22 cellular contexts compared by ENCODE assay signal in genomic region chr5:38524006-38524405, GRCh38. TPM values are rescaled to one million over a fixed set of nuclear protein-coding genes. Genes with fewer than 3 reads are reported as not detected.
"Had no signal": no experiment of that assay in that cellular context is flagged by ENCODE, and none has a peak within 500 bp of the region (broad histone marks: within the 10 kb centered on the region; RNA-seq: fewer than 3 reads in every experiment).

No MANE protein-coding gene starts in this region.

- H3K4me3 Mint-ChIP-seq: immature natural killer cell, mesothelial cell of epicardium, naive B cell had no signal

- DNase-seq: dermis blood vessel endothelial cell; dorsolateral prefrontal cortex; effector CD4-positive, alpha-beta T cell; effector memory CD4-positive, alpha-beta T cell; foreskin keratinocyte; heart left ventricle; hypothalamus; immature natural killer cell; islet precursor cell; kidney; kidney glomerular epithelial cell; left lung; left ventricle myocardium superior; lower lobe of right lung; mesenchymal stem cell; mucosa of descending colon; naive B cell had no signal

- ATAC-seq: foreskin keratinocyte, gastroesophageal sphincter, heart left ventricle, left lung, left ventricle myocardium superior, lower lobe of right lung, mucosa of descending colon had no signal

- H3K4me1 ChIP-seq: foreskin keratinocyte had no signal

- H3K27me3 ChIP-seq: dorsolateral prefrontal cortex, esophagus muscularis mucosa, gastroesophageal sphincter, heart left ventricle, hepatocyte, left lung had no signal

- H3K27ac ChIP-seq: coronary artery, esophagus muscularis mucosa, foreskin keratinocyte, gastroesophageal sphincter, heart left ventricle, hepatocyte, left lung, lower lobe of right lung had no signal

- H3K9me3 Mint-ChIP-seq: immature natural killer cell had no signal

- H3K4me1 Mint-ChIP-seq: immature natural killer cell had no signal

- H3K36me3 Mint-ChIP-seq: immature natural killer cell had no signal

- H3K9me3 ChIP-seq: esophagus muscularis mucosa, gastroesophageal sphincter, left lung, lower lobe of right lung, mucosa of descending colon had no signal

- H3K4me3 ChIP-seq: coronary artery, dorsolateral prefrontal cortex, esophagus muscularis mucosa, gastroesophageal sphincter, heart left ventricle, hepatocyte, left lung, lower lobe of right lung, mucosa of descending colon had no signal

- H3K27ac Mint-ChIP-seq: immature natural killer cell, mesothelial cell of epicardium, naive B cell had no signal

RNA-seq across cellular contexts. Expression of gene LIFR, which starts 32.4 kb away (rescaled TPM):
- polyA plus RNA-seq: immature natural killer cell had no signal
